Comparison of ENCODE assay signal across 8 cellular contexts in the genomic region with DNA sequence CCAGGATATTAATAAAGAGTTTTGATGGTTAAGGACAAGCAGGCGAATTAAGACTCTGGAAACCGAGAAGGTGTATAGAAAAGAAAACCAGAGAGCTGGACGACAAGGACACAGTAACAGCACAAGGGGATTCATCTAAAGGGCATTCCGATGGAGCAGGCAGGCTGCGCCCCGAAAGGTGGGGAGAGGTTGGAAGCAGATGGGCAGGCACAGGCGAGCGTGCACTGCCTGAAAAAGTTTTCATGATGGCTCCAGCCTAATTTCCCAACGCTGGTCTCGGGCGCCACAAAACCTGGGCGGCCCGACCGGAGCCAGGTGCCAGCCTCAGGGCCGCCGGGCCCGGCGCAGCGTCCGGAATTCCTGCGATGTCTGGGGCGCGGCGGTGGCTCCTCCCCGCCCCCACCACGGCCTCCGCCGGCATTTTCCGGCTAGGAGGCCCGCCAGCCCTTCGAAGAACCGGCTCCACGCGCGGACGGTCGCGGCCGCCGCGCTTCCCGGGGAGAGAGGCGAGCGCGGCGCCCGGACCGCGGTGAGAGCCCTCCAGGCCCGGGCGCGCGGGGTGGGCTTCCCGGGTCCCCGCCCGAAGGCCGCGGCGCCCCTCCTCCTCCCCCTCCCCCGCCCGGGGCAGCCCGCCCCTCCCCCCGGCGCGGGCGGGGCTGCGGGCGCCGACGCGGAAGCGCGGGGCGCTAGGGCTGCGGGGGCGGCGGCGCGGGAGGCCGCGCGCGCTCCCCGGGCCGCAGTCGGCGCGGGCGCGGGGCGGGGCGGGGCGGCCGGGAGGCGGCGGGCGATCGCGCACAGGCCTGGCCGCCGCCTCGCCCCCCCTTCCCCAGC. TPM values are rescaled to one million over a fixed set of nuclear protein-coding genes. Genes with fewer than 3 reads are reported as not detected.
A peak's percentile ranks its signal among the peaks of the same experiment; 100 is the strongest.
DNase-seq lines count a peak whose midpoint lies in the region; ATAC-seq and TF ChIP-seq lines count a peak whose summit lies in the region.

No MANE protein-coding gene starts in this region.

- DNase-seq in DMS 273 (lab: John Stamatoyannopoulos, UW; ENCODE audit: unreplicated experiment) (peak; percentile 90), DMS 273 treated with DMSO at 0.1 percent for 48 hours (lab: John Stamatoyannopoulos, UW) (no peak), NCI-H1092 (lab: John Stamatoyannopoulos, UW) (peak; percentile 60), colonic mucosa (peak; percentile 72), left lung (peak; percentile 70 to 93)
- DNase-seq in activated CD4-positive, CD25-positive, alpha-beta regulatory T cell treated with anti-CD3 and anti-CD28 coated beads, Interleukin-2, amount 50 U/mL, for 72 hours, result peak; percentile 70
- DNase-seq in stimulated activated CD4-positive, alpha-beta T cell treated with anti-CD3 and anti-CD28 coated beads, Interleukin-2, amount 100 ng/mL, for 48 hours, result peak; percentile 45 to 61

- H3K4me3 ChIP-seq in colonic mucosa, result peak overlapping the region; percentile 61
- H3K4me3 ChIP-seq in left lung, result peak overlapping the region; percentile 49 to 87

- H3K9me3 ChIP-seq in colonic mucosa (no peaks in the 10 kb centered on the region), left lung (no peaks in the 10 kb centered on the region)

- intact Hi-C loops in colonic mucosa (cut with DNase I), result loop anchor here (2.0 kb wide), 1 partner anchor 99 kb away; the partner anchor contains the start of gene VPS26C
- intact Hi-C loops in left lung (cut with DNase I), result loop anchor here in 1 of 2 donors (10.0 kb wide), 1 partner anchor 101 kb away; the partner anchor contains the start of gene VPS26C

- no peaks in the 10 kb centered on the region for H3K27me3 ChIP-seq in colonic mucosa
- H3K27me3 ChIP-seq in left lung, result no peaks in the 10 kb centered on the region

- H3K36me3 ChIP-seq in colonic mucosa (no peaks in the 10 kb centered on the region), left lung (no peaks in the 10 kb centered on the region)

- H3K9ac ChIP-seq in colonic mucosa (ENCODE audit: low read depth in 2 of 2, low read length in 2 of 2), result peak overlapping the region; percentile 89 to 98

- H3K4me1 ChIP-seq in colonic mucosa, result peaks cover 7% of the 10 kb centered on the region
- peaks cover 9 to 32% of the 10 kb centered on the region in 2 donors for H3K4me1 ChIP-seq in left lung

- TF ChIP-seq CTCF in colonic mucosa (IDR thresholded peaks at IDR 0.05) (no peak), left lung (IDR thresholded peaks at IDR 0.05) (no peak)

- ATAC-seq in HG02588 (IDR thresholded peaks at IDR 0.05; ENCODE audit: unreplicated experiment), result peak; percentile 31
- ATAC-seq in left lung, result peak; percentile 48

- peak overlapping the region; percentile 100 for H3K27ac ChIP-seq in colonic mucosa
- H3K27ac ChIP-seq in left lung, result peak overlapping the region; percentile 99 to 100

RNA-seq across cellular contexts. Expression of gene DYRK1A, which starts 0.7 kb away (rescaled TPM):
- total RNA-seq in colonic mucosa (10 to 100 TPM; 57.5 to 57.7 TPM), left lung (10 to 100 TPM; 57.0 to 61.9 TPM)
